In the genomic region with DNA sequence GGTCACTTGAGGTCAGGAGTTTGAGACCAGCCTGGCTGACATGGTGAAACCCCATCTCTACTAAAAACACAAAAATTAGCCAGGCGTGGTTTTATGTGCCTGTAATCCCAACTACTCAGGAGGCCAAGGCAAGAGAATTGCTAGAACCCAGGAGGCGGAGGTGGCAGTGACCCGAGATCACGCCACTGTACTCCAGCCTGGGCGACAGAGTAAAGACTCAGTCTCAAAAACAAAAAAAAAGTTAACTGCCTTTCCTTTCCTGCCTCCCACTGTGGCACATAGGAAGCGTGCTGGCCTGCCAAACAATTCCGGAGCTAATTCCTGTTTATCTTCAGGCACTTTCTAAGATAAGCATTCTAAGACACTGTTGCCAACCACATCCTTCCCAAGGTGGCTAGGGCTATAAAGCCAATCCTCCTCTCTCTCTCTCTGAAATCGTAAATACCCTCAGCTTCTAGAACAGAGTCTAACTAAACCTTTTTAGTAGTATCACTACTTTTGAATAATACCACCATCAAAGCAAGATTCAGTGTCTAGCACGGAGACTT, we compare ENCODE assay signal across 11 cellular contexts. TPM values are rescaled to one million over a fixed set of nuclear protein-coding genes. Genes with fewer than 3 reads are reported as not detected.
DNase-seq lines count a peak whose midpoint lies in the region; ATAC-seq and TF ChIP-seq lines count a peak whose summit lies in the region.
"Had no signal": no experiment of that assay in that cellular context is flagged by ENCODE, and none has a peak within 500 bp of the region (broad histone marks: within the 10 kb centered on the region; RNA-seq: fewer than 3 reads in every experiment).

No MANE protein-coding gene starts in this region.

- H3K4me3 ChIP-seq in effector memory CD4-positive, alpha-beta T cell (ENCODE audit: insufficient read depth, low read depth, low read length, poor library complexity, severe bottlenecking): no peak overlapping the region
- no peak overlapping the region for H3K4me3 ChIP-seq in GM23248
- H3K4me3 ChIP-seq: thoracic aorta had no signal

- H3F3A ChIP-seq in GM23248 (ENCODE audit: insufficient read depth): peaks cover 16% of the 10 kb centered on the region

- H3K36me3 Mint-ChIP-seq in natural killer cell: no peaks in the 10 kb centered on the region

- no peak overlapping the region for H3K9ac ChIP-seq in GM23248

- peak overlapping the region; percentile 81 to 83 for H3K27ac Mint-ChIP-seq in natural killer cell

- H3K79me2 ChIP-seq in GM23248 (ENCODE audit: insufficient read depth): no peaks in the 10 kb centered on the region

- H3K4me2 ChIP-seq in GM23248 (ENCODE audit: unreplicated experiment): no peak overlapping the region

- no peaks in the 10 kb centered on the region for H3K27me3 Mint-ChIP-seq in natural killer cell (ENCODE audit: low read depth in 2 of 2)

- peaks cover 44 to 50% of the 10 kb centered on the region in 2 donors for H3K4me1 Mint-ChIP-seq in natural killer cell

- H3K27ac ChIP-seq in effector memory CD4-positive, alpha-beta T cell (ENCODE audit: insufficient read depth, low read length, poor library complexity, severe bottlenecking): peak overlapping the region; percentile 56
- H3K27ac ChIP-seq in GM23248: no peak overlapping the region

- H3K4me1 ChIP-seq in effector memory CD4-positive, alpha-beta T cell (ENCODE audit: control insufficient read depth, insufficient read depth, low read length, poor library complexity, severe bottlenecking): peaks cover 24% of the 10 kb centered on the region
- peaks cover 9% of the 10 kb centered on the region for H3K4me1 ChIP-seq in GM23248 (ENCODE audit: insufficient read depth)

- peaks cover 22% of the 10 kb centered on the region for H3K36me3 ChIP-seq in effector memory CD4-positive, alpha-beta T cell (ENCODE audit: control insufficient read depth, insufficient read depth, low read length)
- H3K36me3 ChIP-seq in GM23248 (ENCODE audit: low read depth): peaks cover 9% of the 10 kb centered on the region; the same call in 1 of the 2 replicates

- no peaks in the 10 kb centered on the region for H3K9me2 ChIP-seq in GM23248 (ENCODE audit: insufficient read depth)

- WGBS in GM23248 (ENCODE audit: low coverage in 1 of 2, low lambda C conversion rate in 2 of 2, missing lambda C conversion rate in 2 of 2), 2 experiments: 95 to 98% methylated on average over 9 of the region's 9 CpGs

- peak in 1 of 3 donors; percentile 27 for ATAC-seq in natural killer cell
- no peak for ATAC-seq in GM19035 (IDR thresholded peaks at IDR 0.05; ENCODE audit: unreplicated experiment)

- H4K20me1 ChIP-seq in GM23248 (ENCODE audit: insufficient read depth): no peaks in the 10 kb centered on the region

- peak overlapping the region; percentile 4 for H3K4me3 Mint-ChIP-seq in natural killer cell

- intact Hi-C loops in natural killer cell (cut with micrococcal nuclease): loop anchor here (10.0 kb wide), 1 partner anchor 352 kb away; no protein-coding TSS in a partner anchor

- no peak for TF ChIP-seq CTCF in natural killer cell (IDR thresholded peaks at IDR 0.05)

- no peaks in the 10 kb centered on the region for H3K9me3 Mint-ChIP-seq in natural killer cell

- H3K9me3 ChIP-seq in effector memory CD4-positive, alpha-beta T cell (ENCODE audit: control insufficient read depth, low read length): no peaks in the 10 kb centered on the region
- no peaks in the 10 kb centered on the region for H3K9me3 ChIP-seq in GM23248 (ENCODE audit: low read depth)
- H3K9me3 ChIP-seq: thoracic aorta had no signal

- H3K27me3 ChIP-seq in effector memory CD4-positive, alpha-beta T cell (replicated peaks; ENCODE audit: control insufficient read depth, insufficient read depth, low read length, poor library complexity, severe bottlenecking): no peaks in the 10 kb centered on the region
- H3K27me3 ChIP-seq in GM23248 (replicated peaks; ENCODE audit: insufficient read depth): no peaks in the 10 kb centered on the region

- in situ Hi-C loops in GM23248 (cut with MboI): no loop called here

- DNase-seq in GF-D8 (lab: John Stamatoyannopoulos, UW) (peak; percentile 50), RPMI7951 (ENCODE audit: low read depth) (peak; percentile 51), natural killer cell (no peak), GM23248 (no peak), occipital lobe (lab: John Stamatoyannopoulos, UW) (no peak)
- DNase-seq in effector memory CD4-positive, alpha-beta T cell: no peak
- DNase-seq: amniotic stem cell; NCI-H1436 treated with DMSO at 0.1 percent for 48 hours; stimulated activated CD4-positive, alpha-beta T cell treated with anti-CD3 and anti-CD28 coated beads, Interleukin-4, amount 100 ng/mL, for 4 hours had no signal

- no peak overlapping the region for H2AFZ ChIP-seq in GM23248

RNA-seq across cellular contexts. Expression of gene SLC25A30, which starts 21.6 kb away (rescaled TPM):
- 5.6 and 6.5 TPM in 2 replicates for total RNA-seq in RPMI7951 (2014; rRNA removed; shearing (Covaris generic))
- total RNA-seq in natural killer cell: 10 to 100 TPM; 15.0 to 22.3 (median 22.0) TPM
- total RNA-seq in GM23248 (2014; rRNA removed; shearing (Covaris generic)): 4.3 and 10.2 TPM in 2 replicates
- 4.3 and 4.5 TPM in 2 replicates for polyA plus RNA-seq in GM23248 (2016; fragmentation: Nextera tagmentation; extraction: Ambion mirVana)
- 11.2 TPM for total RNA-seq in occipital lobe

RNA-seq across cellular contexts. Expression of gene TPT1, which starts 55.6 kb away (rescaled TPM):
- total RNA-seq in RPMI7951 (2014; rRNA removed; shearing (Covaris generic)): 1,659 and 1,842 TPM in 2 replicates
- total RNA-seq in natural killer cell: 1,000 to 10,000 TPM; 2,606 to 3,166 (median 3,085) TPM
- 2,021 and 2,164 TPM in 2 replicates for total RNA-seq in GM23248 (2014; rRNA removed; shearing (Covaris generic))
- polyA plus RNA-seq in GM23248 (2016; fragmentation: Nextera tagmentation; extraction: Ambion mirVana): 1,100 and 1,151 TPM in 2 replicates
- total RNA-seq in occipital lobe: 2,066 TPM

Comparison
In these comparisons a context has a peak if more than half of its experiments do, and no peak if none do; other contexts are left out.
1. DNase-seq: peak in GF-D8 (single experiment) and RPMI7951 (single experiment); none in effector memory CD4-positive, alpha-beta T cell (0 of 3), natural killer cell (single experiment), GM23248 (single experiment) and occipital lobe (single experiment).